ENCODE assay signal across 27 cellular contexts in the genomic region with DNA sequence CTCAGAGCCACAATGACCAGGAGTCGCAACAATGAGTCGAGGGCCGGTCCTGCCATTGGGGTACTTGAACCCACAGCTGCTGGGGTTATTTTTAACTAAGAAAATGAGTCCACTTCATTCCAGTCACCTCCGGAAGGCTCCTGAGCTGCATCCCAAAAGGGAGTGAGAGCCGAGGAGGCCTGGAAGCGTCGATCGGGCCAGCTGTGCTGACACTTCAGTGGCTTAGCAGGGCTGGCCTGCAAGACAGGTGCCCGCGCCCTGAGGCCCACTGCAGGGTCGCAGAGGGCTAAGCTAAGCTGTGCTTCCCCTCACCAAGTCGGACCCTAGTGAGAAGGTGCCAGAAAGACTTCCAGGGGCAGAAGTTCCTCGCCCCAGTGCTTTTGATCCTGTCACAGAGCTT.
"Had no signal": no experiment of that assay in that cellular context is flagged by ENCODE, and none has a peak within 500 bp of the region (broad histone marks: within the 10 kb centered on the region; RNA-seq: fewer than 3 reads in every experiment).

No MANE protein-coding gene starts in this region.

- H3K4me3 ChIP-seq: esophagus muscularis mucosa, heart right ventricle, neural progenitor cell, upper lobe of left lung, vagina had no signal

- H3K27me3 Mint-ChIP-seq: activated CD8-positive, alpha-beta T cell treated with anti-CD3 and anti-CD28 coated beads for 36 hours; activated naive CD4-positive, alpha-beta T cell treated with anti-CD3 and anti-CD28 coated beads, Interleukin-2, amount 50 U/mL, for 24 hours; activated naive CD8-positive, alpha-beta T cell treated with anti-CD3 and anti-CD28 coated beads, Interleukin-2, amount 50 U/mL, for 24 hours; stimulated activated naive CD8-positive, alpha-beta T cell treated with anti-CD3 and anti-CD28 coated beads, Interleukin-15, Interleukin-2, amounts not matched to agents 100 ng/mL and 50 ng/mL, for 24 hours had no signal

- H3K27me3 ChIP-seq: esophagus muscularis mucosa, foreskin keratinocyte, heart right ventricle, neural progenitor cell, upper lobe of left lung, vagina had no signal

- H3K4me1 ChIP-seq: neural progenitor cell had no signal

- H3K36me3 ChIP-seq: esophagus muscularis mucosa, heart right ventricle, neural progenitor cell, upper lobe of left lung, vagina had no signal

- H3K36me3 Mint-ChIP-seq: activated naive CD4-positive, alpha-beta T cell treated with anti-CD3 and anti-CD28 coated beads, Interleukin-2, amount 50 U/mL, for 24 hours; mesothelial cell of epicardium; naive thymus-derived CD8-positive, alpha-beta T cell; neural progenitor cell; stimulated activated effector memory CD8-positive, alpha-beta T cell treated with anti-CD3 and anti-CD28 coated beads, Interleukin-12 subunit alpha, Interleukin-12 subunit beta, amount 100 ng/mL, for 72 hours had no signal

- H3K27ac Mint-ChIP-seq: activated CD8-positive, alpha-beta T cell treated with anti-CD3 and anti-CD28 coated beads for 36 hours; activated naive CD4-positive, alpha-beta T cell treated with anti-CD3 and anti-CD28 coated beads, Interleukin-2, amount 50 U/mL, for 24 hours; activated naive CD8-positive, alpha-beta T cell treated with anti-CD3 and anti-CD28 coated beads, Interleukin-2, amount 50 U/mL, for 24 hours; activated T-helper 2 cell treated with anti-CD3 and anti-CD28 coated beads, Interferon-gamma antibody, Interleukin-2, Interleukin-4, amounts not matched to agents 10 μg/mL and 5 μg/mL and 100 μg/mL, durations not matched to agents 14 hours and 24 hours and 36 hours; mesothelial cell of epicardium; naive thymus-derived CD8-positive, alpha-beta T cell; neural progenitor cell; stimulated activated effector memory CD8-positive, alpha-beta T cell treated with anti-CD3 and anti-CD28 coated beads, Interleukin-12 subunit alpha, Interleukin-12 subunit beta, amount 100 ng/mL, for 72 hours; stimulated activated naive CD8-positive, alpha-beta T cell treated with anti-CD3 and anti-CD28 coated beads, Interleukin-15, Interleukin-2, amounts not matched to agents 100 ng/mL and 50 ng/mL, for 24 hours; T-helper 17 cell had no signal

- H3K9me3 ChIP-seq: esophagus muscularis mucosa, heart right ventricle, upper lobe of left lung, vagina had no signal

- DNase-seq: activated CD4-positive, alpha-beta T cell treated with anti-CD3 and anti-CD28 coated beads for 1 hour; activated CD4-positive, alpha-beta T cell treated with anti-CD3 and anti-CD28 coated beads, Interleukin-2, amount 50 U/mL, for 1 hour; activated CD8-positive, alpha-beta T cell treated with anti-CD3 and anti-CD28 coated beads for 36 hours; activated naive CD8-positive, alpha-beta T cell treated with anti-CD3 and anti-CD28 coated beads, Interleukin-2, amount 50 U/mL, for 24 hours; activated T-cell treated with anti-CD3 and anti-CD28 coated beads, Interleukin-2, amount 50 U/mL, for 48 hours; amygdala; dermis blood vessel endothelial cell; effector CD4-positive, alpha-beta T cell; foreskin keratinocyte; heart right ventricle; mammary epithelial cell; naive thymus-derived CD8-positive, alpha-beta T cell; small intestine; stimulated activated CD4-positive, alpha-beta T cell treated with anti-CD3 and anti-CD28 coated beads, Interleukin-4, amount 100 ng/mL, for 24 hours; substantia nigra; T-helper 17 cell; T1000; upper lobe of left lung had no signal

- H3K9me3 Mint-ChIP-seq: activated CD8-positive, alpha-beta T cell treated with anti-CD3 and anti-CD28 coated beads for 36 hours; activated naive CD4-positive, alpha-beta T cell treated with anti-CD3 and anti-CD28 coated beads, Interleukin-2, amount 50 U/mL, for 24 hours; activated naive CD8-positive, alpha-beta T cell treated with anti-CD3 and anti-CD28 coated beads, Interleukin-2, amount 50 U/mL, for 24 hours; activated T-helper 2 cell treated with anti-CD3 and anti-CD28 coated beads, Interferon-gamma antibody, Interleukin-2, Interleukin-4, amounts not matched to agents 10 μg/mL and 5 μg/mL and 100 μg/mL, durations not matched to agents 14 hours and 24 hours and 36 hours; mesothelial cell of epicardium; naive thymus-derived CD8-positive, alpha-beta T cell; neural progenitor cell; stimulated activated effector memory CD8-positive, alpha-beta T cell treated with anti-CD3 and anti-CD28 coated beads, Interleukin-12 subunit alpha, Interleukin-12 subunit beta, amount 100 ng/mL, for 72 hours; stimulated activated naive CD8-positive, alpha-beta T cell treated with anti-CD3 and anti-CD28 coated beads, Interleukin-15, Interleukin-2, amounts not matched to agents 100 ng/mL and 50 ng/mL, for 24 hours had no signal

- H3K4me3 Mint-ChIP-seq: activated CD8-positive, alpha-beta T cell treated with anti-CD3 and anti-CD28 coated beads for 36 hours; activated naive CD4-positive, alpha-beta T cell treated with anti-CD3 and anti-CD28 coated beads, Interleukin-2, amount 50 U/mL, for 24 hours; activated naive CD8-positive, alpha-beta T cell treated with anti-CD3 and anti-CD28 coated beads, Interleukin-2, amount 50 U/mL, for 24 hours; mesothelial cell of epicardium; naive thymus-derived CD8-positive, alpha-beta T cell; neural progenitor cell; stimulated activated effector memory CD8-positive, alpha-beta T cell treated with anti-CD3 and anti-CD28 coated beads, Interleukin-12 subunit alpha, Interleukin-12 subunit beta, amount 100 ng/mL, for 72 hours; stimulated activated naive CD8-positive, alpha-beta T cell treated with anti-CD3 and anti-CD28 coated beads, Interleukin-15, Interleukin-2, amounts not matched to agents 100 ng/mL and 50 ng/mL, for 24 hours; T-helper 17 cell had no signal

- H3K4me1 Mint-ChIP-seq: neural progenitor cell had no signal

- H3K27ac ChIP-seq: esophagus muscularis mucosa, foreskin keratinocyte, neural progenitor cell, upper lobe of left lung, vagina had no signal

- H2AFZ ChIP-seq: neural progenitor cell had no signal

- ATAC-seq: activated CD8-positive, alpha-beta T cell treated with anti-CD3 and anti-CD28 coated beads for 36 hours; activated naive CD8-positive, alpha-beta T cell treated with anti-CD3 and anti-CD28 coated beads, Interleukin-2, amount 50 U/mL, for 24 hours; foreskin keratinocyte; naive thymus-derived CD8-positive, alpha-beta T cell; sciatic nerve; stimulated activated effector memory CD8-positive, alpha-beta T cell treated with anti-CD3 and anti-CD28 coated beads, Interleukin-12 subunit alpha, Interleukin-12 subunit beta, amount 100 ng/mL, for 72 hours; T-helper 17 cell had no signal

- H3K9ac ChIP-seq: neural progenitor cell had no signal

- H3K4me2 ChIP-seq: neural progenitor cell had no signal
